ENCODE assay signal across 13 cellular contexts in the genomic region with DNA sequence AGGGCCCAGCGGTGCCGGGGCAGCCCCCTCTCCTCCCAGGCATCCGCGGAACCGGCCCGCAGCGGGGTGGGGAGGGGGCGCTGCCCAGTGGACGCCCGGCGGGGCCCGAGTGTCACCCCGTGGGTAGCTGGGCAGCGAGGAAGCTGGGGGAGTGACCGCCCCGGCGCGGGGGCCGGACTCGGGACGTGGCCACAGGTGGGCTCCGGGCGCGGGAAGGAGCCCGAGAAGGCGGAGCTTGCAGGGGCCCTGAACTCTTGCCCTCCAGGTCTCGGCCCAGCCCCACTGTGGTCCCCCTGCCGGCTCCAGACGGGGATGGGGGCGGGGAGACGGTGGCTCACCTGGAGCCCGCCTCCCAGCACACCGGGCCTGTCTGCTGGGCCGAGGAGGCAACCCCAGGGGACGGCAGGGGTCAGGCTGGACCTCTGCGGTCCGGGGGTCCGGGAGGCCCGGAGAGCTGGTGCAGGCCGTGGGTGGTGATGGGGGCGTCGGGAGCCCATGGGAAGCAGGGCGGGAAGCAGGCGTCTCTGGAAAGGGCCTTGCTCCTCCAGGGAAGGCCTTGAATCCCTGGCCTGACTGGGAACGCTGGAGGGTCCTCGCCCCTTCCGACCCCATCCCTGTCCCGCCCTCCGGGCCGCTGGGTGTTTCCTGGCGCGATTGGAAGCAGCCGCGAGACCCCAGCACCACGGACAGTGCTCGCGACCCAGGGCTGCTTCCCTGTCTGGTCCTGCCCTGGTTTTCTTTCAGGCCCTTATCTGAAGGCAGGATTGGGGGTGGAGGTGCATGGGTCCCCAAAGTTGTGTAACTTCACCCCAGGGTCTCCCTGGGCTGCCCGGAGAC. TPM values are rescaled to one million over a fixed set of nuclear protein-coding genes. Genes with fewer than 3 reads are reported as not detected.
DNase-seq lines count a peak whose midpoint lies in the region; ATAC-seq lines count a peak whose summit lies in the region.
"Had no signal": no experiment of that assay in that cellular context is flagged by ENCODE, and none has a peak within 500 bp of the region (broad histone marks: within the 10 kb centered on the region; RNA-seq: fewer than 3 reads in every experiment).

No MANE protein-coding gene starts in this region.

- 5% methylated on average over 58 of the region's 58 CpGs for WGBS in HUES64

- H4K20me1 ChIP-seq in BLaER1: peaks cover 53% of the 10 kb centered on the region

- H3K27me3 ChIP-seq in BLaER1: no peaks in the 10 kb centered on the region
- H3K27me3 ChIP-seq in HUES64 (ENCODE audit: insufficient read depth, low read length): peaks cover 34% of the 10 kb centered on the region

- peak overlapping the region; percentile 98 for H3K27ac ChIP-seq in BLaER1
- no peak overlapping the region for H3K27ac ChIP-seq in HUES64 (ENCODE audit: low read depth, low read length)
- H3K27ac ChIP-seq in caudate nucleus (ENCODE audit: low read depth, low read length): peak overlapping the region; percentile 44
- H3K27ac ChIP-seq: neutrophil had no signal

- no peak for ATAC-seq in HG02610 (IDR thresholded peaks at IDR 0.05; ENCODE audit: unreplicated experiment)
- no peak for ATAC-seq in HG02798 (IDR thresholded peaks at IDR 0.05; ENCODE audit: poor library complexity, unreplicated experiment)
- ATAC-seq: activated CD4-positive, CD25-positive, alpha-beta regulatory T cell treated with anti-CD3 and anti-CD28 coated beads, Interleukin-2, amount 50 U/mL, for 24 hours; activated T-cell treated with anti-CD3 and anti-CD28 coated beads, Interleukin-2, amount 50 U/mL, for 72 hours; stimulated activated effector memory CD8-positive, alpha-beta T cell treated with anti-CD3 and anti-CD28 coated beads, Interleukin-12 subunit alpha, Interleukin-12 subunit beta, amount 100 ng/mL, for 72 hours had no signal

- H3K4me1 ChIP-seq in BLaER1: peaks cover 68% of the 10 kb centered on the region
- peaks cover 9% of the 10 kb centered on the region; the same call in 1 of the 2 replicates for H3K4me1 ChIP-seq in HUES64 (ENCODE audit: insufficient read depth, low read length)

- H3K4me2 ChIP-seq in BLaER1: peak overlapping the region; percentile 100

- peaks cover 31% of the 10 kb centered on the region for H3K36me3 ChIP-seq in BLaER1
- H3K36me3 ChIP-seq in HUES64 (ENCODE audit: insufficient read depth, low read length): no peaks in the 10 kb centered on the region
- H3K36me3 ChIP-seq: neutrophil had no signal

- H3K4me3 ChIP-seq in BLaER1 (peak overlapping the region; percentile 95), HUES64 (ENCODE audit: low read length) (peak overlapping the region; percentile 47)

- H3K9ac ChIP-seq in BLaER1 (peak overlapping the region; percentile 95), HUES64 (ENCODE audit: low read depth, low read length) (no peak overlapping the region)

- DNase-seq in caudate nucleus (lab: John Stamatoyannopoulos, UW): peak in 1 of 61 donors; percentile 26
- DNase-seq in lung microvascular endothelial cell (ENCODE audit: low read depth in 2 of 2): peak; percentile 12 to 19
- DNase-seq in midbrain (lab: John Stamatoyannopoulos, UW): no peak
- DNase-seq in HT-29 (ENCODE audit: low spot score): no peak
- DNase-seq: MV-4-11 had no signal

- H3K9me3 ChIP-seq in BLaER1: peaks cover 21% of the 10 kb centered on the region
- no peaks in the 10 kb centered on the region for H3K9me3 ChIP-seq in HUES64 (ENCODE audit: insufficient read depth, low read depth, low read length)
- H3K9me3 ChIP-seq: neutrophil had no signal

RNA-seq across cellular contexts. Expression of a gene that starts 1.9 kb away (rescaled TPM):
- polyA plus RNA-seq in HUES64 (2013, experiment 1 of 2): 4.3 TPM
- 4.4 TPM for polyA plus RNA-seq in HUES64 (2013, experiment 2 of 2)
- total RNA-seq in lung microvascular endothelial cell: 0.20 and 0.44 TPM in 2 replicates
- not detected in 2 replicates for total RNA-seq in HT-29 (2014; rRNA removed; shearing (Covaris generic))

Comparison
In these comparisons a context has a peak if more than half of its experiments do, and no peak if none do; other contexts are left out.
1. DNase-seq: peak in lung microvascular endothelial cell (2 of 2); none in midbrain (single experiment) and HT-29 (single experiment).